ENCODE assay signal across 10 cellular contexts in genomic region chr2:64331430-64331700, GRCh38.
A peak's percentile ranks its signal among the peaks of the same experiment; 100 is the strongest.
DNase-seq lines count a peak whose midpoint lies in the region; ATAC-seq and TF ChIP-seq lines count a peak whose summit lies in the region.
"Had no signal": no experiment of that assay in that cellular context is flagged by ENCODE, and none has a peak within 500 bp of the region (broad histone marks: within the 10 kb centered on the region; RNA-seq: fewer than 3 reads in every experiment).

No MANE protein-coding gene starts in this region.

- TF ChIP-seq POLR2A in esophagus squamous epithelium (IDR thresholded peaks at IDR 0.05) (no peak), vagina (IDR thresholded peaks at IDR 0.05) (no peak)

- no peak for DNase-seq in heart right ventricle
- DNase-seq in cardiac septum (ENCODE audit: low spot score): no peak
- no peak for DNase-seq in esophagus squamous epithelium (lab: John Stamatoyannopoulos, UW)
- DNase-seq in vagina (ENCODE audit: extremely low spot score in 2 of 2): peak in 1 of 2 donors; percentile 79
- DNase-seq in HEK293T (ENCODE audit: extremely low spot score): no peak
- no peak for DNase-seq in stimulated activated CD8-positive, alpha-beta memory T cell treated with anti-CD3 and anti-CD28 coated beads, Interleukin-4, amount 100 ng/mL, for 48 hours

- POLR2A ChIA-PET in HEK293T (lab: Yijun Ruan, JAX): interaction anchor here (0.8 to 1.1 kb wide), 4 partner anchors 73 to 192 kb away, joined by 3 read pairs; partner anchors contain the start of gene AFTPH

- peak overlapping the region in 8 of 10 donors; percentile 66 to 85 (median 78) for H3K27ac ChIP-seq in heart right ventricle
- H3K27ac ChIP-seq in esophagus squamous epithelium: peak overlapping the region; percentile 41 to 80 (median 74)
- peak overlapping the region; percentile 75 for H3K27ac ChIP-seq in vagina
- H3K27ac ChIP-seq: cardiac muscle cell, epithelial cell of prostate had no signal

- H2AFZ ChIP-seq in neuron (ENCODE audit: low read depth, low read length): peak overlapping the region; percentile 57

- 71 to 72% methylated on average over 4 of the region's 4 CpGs for WGBS in heart right ventricle, 2 donors
- WGBS in esophagus squamous epithelium, 2 donors: 68 to 69% methylated on average over 4 of the region's 4 CpGs

- H3K27me3 ChIP-seq in heart right ventricle: no peaks in the 10 kb centered on the region
- no peaks in the 10 kb centered on the region for H3K27me3 ChIP-seq in esophagus squamous epithelium
- H3K27me3 ChIP-seq in neuron (ENCODE audit: insufficient read depth, low read length): no peaks in the 10 kb centered on the region
- H3K27me3 ChIP-seq in vagina: no peaks in the 10 kb centered on the region
- H3K27me3 ChIP-seq: cardiac muscle cell had no signal

- peaks cover 15 to 49% (median 40%) of the 10 kb centered on the region in 9 donors for H3K4me1 ChIP-seq in heart right ventricle
- peaks cover 15 to 59% (median 26%) of the 10 kb centered on the region in 3 donors for H3K4me1 ChIP-seq in esophagus squamous epithelium
- H3K4me1 ChIP-seq in neuron (ENCODE audit: insufficient read depth, low read length): peaks cover 22% of the 10 kb centered on the region
- H3K4me1 ChIP-seq in vagina: peaks cover 37% of the 10 kb centered on the region

- ATAC-seq in heart right ventricle: no peak
- no peak for ATAC-seq in GM21619 (IDR thresholded peaks at IDR 0.05; ENCODE audit: unreplicated experiment)

- TF ChIP-seq CTCF in heart right ventricle (IDR thresholded peaks at IDR 0.05) (no peak), esophagus squamous epithelium (IDR thresholded peaks at IDR 0.05) (no peak), vagina (IDR thresholded peaks at IDR 0.05) (no peak)

- CTCF ChIA-PET in HEK293T (lab: Yijun Ruan, JAX): interaction anchor here (0.8 to 3.1 kb wide), 19 partner anchors 9 to 341 kb away, joined by 3 to 36 read pairs (median 4); no protein-coding TSS in a partner anchor

- H3K36me3 ChIP-seq in heart right ventricle (no peaks in the 10 kb centered on the region), esophagus squamous epithelium (no peaks in the 10 kb centered on the region), neuron (ENCODE audit: insufficient read depth, low read length) (no peaks in the 10 kb centered on the region), vagina (no peaks in the 10 kb centered on the region)
- H3K36me3 ChIP-seq: cardiac muscle cell had no signal

- intact Hi-C loops in heart right ventricle (cut with DNase I) (loop anchor here (1.0 to 10.0 kb wide), 16 partner anchors 71 to 543 kb away; no protein-coding TSS in a partner anchor), cardiac septum (cut with DNase I) (loop anchor here (5.0 kb wide), 1 partner anchor 541 kb away; no protein-coding TSS in a partner anchor), esophagus squamous epithelium (cut with DNase I) (loop anchor here (5.0 kb wide), 1 partner anchor 156 kb away; no protein-coding TSS in a partner anchor), vagina (cut with DNase I) (loop anchor here (10.0 kb wide), 1 partner anchor 543 kb away; no protein-coding TSS in a partner anchor)

- no peak overlapping the region for H3K4me3 ChIP-seq in heart right ventricle
- no peak overlapping the region for H3K4me3 ChIP-seq in esophagus squamous epithelium
- H3K4me3 ChIP-seq in neuron (ENCODE audit: low read length): no peak overlapping the region
- H3K4me3 ChIP-seq in vagina: no peak overlapping the region
- H3K4me3 ChIP-seq: cardiac muscle cell had no signal

- no peaks in the 10 kb centered on the region for H3K9me3 ChIP-seq in heart right ventricle
- H3K9me3 ChIP-seq in esophagus squamous epithelium: no peaks in the 10 kb centered on the region
- H3K9me3 ChIP-seq in neuron (ENCODE audit: low read length): no peaks in the 10 kb centered on the region
- H3K9me3 ChIP-seq in vagina: no peaks in the 10 kb centered on the region

TF ChIP-seq in HEK293T, 16 proteins besides CTCF, POLR2A, EP300 and RAD21:
- TF ChIP-seq TARDBP (IDR thresholded peaks at IDR 0.05): no peak
- no peak for TF ChIP-seq HDGF (IDR thresholded peaks at IDR 0.05; ENCODE audit: borderline replicate concordance)
- TF ChIP-seq CTBP1 (IDR thresholded peaks at IDR 0.05; ENCODE audit: borderline replicate concordance): no peak
- TF ChIP-seq BHLHE40 (IDR thresholded peaks at IDR 0.05; ENCODE audit: borderline replicate concordance): no peak
- no peak for TF ChIP-seq ARNT (IDR thresholded peaks at IDR 0.05)
- TF ChIP-seq ELF4 (IDR thresholded peaks at IDR 0.05): no peak
- TF ChIP-seq PKNOX1 (IDR thresholded peaks at IDR 0.05): no peak
- no peak for TF ChIP-seq SUZ12 (IDR thresholded peaks at IDR 0.05)
- TF ChIP-seq FOXM1 (IDR thresholded peaks at IDR 0.05; ENCODE audit: borderline replicate concordance): no peak
- TF ChIP-seq FOXK2 (IDR thresholded peaks at IDR 0.05): no peak
- TF ChIP-seq ZNF384 (IDR thresholded peaks at IDR 0.05): no peak
- TF ChIP-seq LEF1 (IDR thresholded peaks at IDR 0.05; ENCODE audit: borderline replicate concordance): no peak
- TF ChIP-seq L3MBTL2 (conservative IDR thresholded peaks at IDR 0.05): no peak
- TF ChIP-seq NFRKB (IDR thresholded peaks at IDR 0.05): no peak
- TF ChIP-seq SP1 (IDR thresholded peaks at IDR 0.05): no peak
- TF ChIP-seq FOXA1 (IDR thresholded peaks at IDR 0.05): no peak
